ENCODE assay signal across 8 cellular contexts in genomic region chr10:95374597-95375209, GRCh38.
DNase-seq lines count a peak whose midpoint lies in the region; ATAC-seq, FAIRE-seq and TF ChIP-seq lines count a peak whose summit lies in the region.

No MANE protein-coding gene starts in this region.

- peak; percentile 95 for ATAC-seq in GM21825 (IDR thresholded peaks at IDR 0.05; ENCODE audit: unreplicated experiment)
- ATAC-seq in left ventricle myocardium superior, result peak; percentile 77
- ATAC-seq in HG02970 (IDR thresholded peaks at IDR 0.05; ENCODE audit: low FRiP score, unreplicated experiment), result no peak

- peaks cover 9% of the 10 kb centered on the region for H3K4me1 Mint-ChIP-seq in activated naive CD8-positive, alpha-beta T cell treated with anti-CD3 and anti-CD28 coated beads for 36 hours

- DNase-seq in GM04504 (ENCODE audit: low read depth), result peak; percentile 38
- peak; percentile 53 for DNase-seq in LNCaP clone FGC (ENCODE audit: low read depth)
- DNase-seq in RCC 7860 (ENCODE audit: low spot score), result peak; percentile 69
- peak; percentile 70 for DNase-seq in activated naive CD8-positive, alpha-beta T cell treated with anti-CD3 and anti-CD28 coated beads for 36 hours
- DNase-seq in left ventricle myocardium superior, result peak; percentile 73
- DNase-seq in renal cortical epithelial cell (ENCODE audit: low read depth), result peak; percentile 72

- H3K36me3 Mint-ChIP-seq in activated naive CD8-positive, alpha-beta T cell treated with anti-CD3 and anti-CD28 coated beads for 36 hours, result peaks cover 2% of the 10 kb centered on the region

- FAIRE-seq in RCC 7860 (lab: Jason Lieb, UNC), result peak; percentile 8

- intact Hi-C loops in left ventricle myocardium superior (cut with micrococcal nuclease), result loop anchor here (2.0 to 10.0 kb wide), 2 partner anchors 50 to 226 kb away; no protein-coding TSS in a partner anchor

- peak; percentile 99 for TF ChIP-seq CTCF in LNCaP clone FGC (IDR thresholded peaks at IDR 0.05; ENCODE audit: control insufficient read depth, extremely low read depth, insufficient read depth)

- H3K4me3 Mint-ChIP-seq in activated naive CD8-positive, alpha-beta T cell treated with anti-CD3 and anti-CD28 coated beads for 36 hours, result no peak overlapping the region

- no peak overlapping the region for H3K4me3 ChIP-seq in LNCaP clone FGC (ENCODE audit: low read depth, low read length)

- peaks cover 13% of the 10 kb centered on the region for H3K27me3 Mint-ChIP-seq in activated naive CD8-positive, alpha-beta T cell treated with anti-CD3 and anti-CD28 coated beads for 36 hours

- peaks cover 3% of the 10 kb centered on the region for H3K9me3 Mint-ChIP-seq in activated naive CD8-positive, alpha-beta T cell treated with anti-CD3 and anti-CD28 coated beads for 36 hours

- no peak overlapping the region for H3K27ac Mint-ChIP-seq in activated naive CD8-positive, alpha-beta T cell treated with anti-CD3 and anti-CD28 coated beads for 36 hours
